Comparison of ENCODE assay signal across 9 cellular contexts in the genomic region with DNA sequence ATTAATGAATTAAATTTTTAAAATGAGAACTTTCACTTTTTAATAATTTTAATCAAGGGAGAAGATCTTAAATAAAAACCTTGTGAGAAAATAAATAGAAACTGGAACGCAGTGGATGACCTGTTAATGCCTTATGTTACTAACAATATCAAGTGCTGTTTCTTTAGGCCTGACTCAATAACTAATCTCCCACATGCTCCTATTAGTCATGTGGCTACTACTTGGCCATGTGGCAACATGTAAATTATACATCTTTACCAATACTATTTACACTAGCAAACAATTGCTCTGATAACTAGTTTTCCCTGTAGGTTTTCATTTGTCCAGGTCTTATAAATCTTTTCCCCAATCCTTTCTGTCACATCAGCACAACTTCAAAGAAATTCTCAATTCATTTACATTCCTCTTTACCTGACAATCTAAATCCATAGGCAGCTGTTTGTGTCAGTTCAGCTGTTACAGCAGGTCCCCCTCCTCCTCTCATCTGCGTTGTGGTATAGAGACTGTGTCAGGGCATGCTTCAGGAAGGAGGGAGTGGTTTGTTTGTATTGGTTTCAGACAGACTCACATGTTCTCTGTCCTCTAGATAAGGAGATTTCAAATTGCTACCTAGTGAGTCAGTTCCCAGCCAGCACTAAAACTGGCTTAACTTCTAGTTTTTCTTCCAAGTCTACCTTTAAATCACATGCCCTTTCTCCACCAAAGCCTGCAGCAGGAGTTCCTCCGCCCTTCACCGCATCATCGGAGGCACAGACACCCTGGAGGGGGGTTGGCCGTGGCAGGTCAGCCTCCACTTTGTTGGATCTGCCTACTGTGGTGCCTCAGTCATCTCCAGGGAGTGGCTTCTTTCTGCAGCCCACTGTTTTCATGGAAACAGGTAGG. TPM values are rescaled to one million over a fixed set of nuclear protein-coding genes. Genes with fewer than 3 reads are reported as not detected.
DNase-seq lines count a peak whose midpoint lies in the region; ATAC-seq and TF ChIP-seq lines count a peak whose summit lies in the region.
"Had no signal": no experiment of that assay in that cellular context is flagged by ENCODE, and none has a peak within 500 bp of the region (broad histone marks: within the 10 kb centered on the region; RNA-seq: fewer than 3 reads in every experiment).

No MANE protein-coding gene starts in this region.

- peak in 6 of 8 donors; percentile 50 to 75 (median 61) for ATAC-seq in heart right ventricle
- peak; percentile 78 for ATAC-seq in HG03064 (IDR thresholded peaks at IDR 0.05; ENCODE audit: low read depth, unreplicated experiment)
- no peak for ATAC-seq in GM18873 (IDR thresholded peaks at IDR 0.05; ENCODE audit: low FRiP score, unreplicated experiment)

- 42 to 60% methylated on average over 6 of the region's 6 CpGs for WGBS in heart right ventricle, 2 donors
- WGBS in mesendoderm (ENCODE audit: extremely low coverage, insufficient coverage, low lambda C conversion rate): no CpG with 5 or more reads among the region's 6 CpGs

- H3K4ac ChIP-seq in mesendoderm (ENCODE audit: low read depth, low read length): no peak overlapping the region

- no peak overlapping the region for H3K56ac ChIP-seq in mesendoderm (ENCODE audit: low read length)

- no peak for TF ChIP-seq CTCF in heart right ventricle (IDR thresholded peaks at IDR 0.05)
- no peak for TF ChIP-seq CTCF in right atrium auricular region (IDR thresholded peaks at IDR 0.05)
- no peak for TF ChIP-seq CTCF in A673 (conservative IDR thresholded peaks at IDR 0.05; ENCODE audit: low read depth, low read length)

- POLR2A ChIA-PET in A673 (lab: Charles Lee; ENCODE audit: low non-redundant PET): no interaction called here

- no peak overlapping the region for H2BK5ac ChIP-seq in mesendoderm (ENCODE audit: low read length)

- no peak overlapping the region for H3K18ac ChIP-seq in mesendoderm (ENCODE audit: low read length)

- H3K4me3 ChIP-seq in heart right ventricle (no peak overlapping the region), right atrium auricular region (no peak overlapping the region), mesendoderm (ENCODE audit: low read length) (no peak overlapping the region), A673 (ENCODE audit: low read depth, low read length, poor library complexity, severe bottlenecking) (no peak overlapping the region)

- CTCF ChIA-PET in A673 (lab: Charles Lee): no interaction called here

- BruUV-seq in A673 (replicated peaks; lab: Mats Ljungman, UMichigan): no TSS peak

- H3K36me3 ChIP-seq in heart right ventricle: no peaks in the 10 kb centered on the region
- H3K36me3 ChIP-seq in right atrium auricular region: no peaks in the 10 kb centered on the region
- no peaks in the 10 kb centered on the region for H3K36me3 ChIP-seq in mesendoderm (ENCODE audit: control insufficient read depth, insufficient read depth, low read length)
- no peaks in the 10 kb centered on the region for H3K36me3 ChIP-seq in A673 (ENCODE audit: insufficient read depth, low read length, poor library complexity, severe bottlenecking)

- H3K4me1 ChIP-seq in heart right ventricle (peaks cover 0 to 10% (median 0%) of the 10 kb centered on the region in 9 donors), right atrium auricular region (no peaks in the 10 kb centered on the region), mesendoderm (ENCODE audit: control insufficient read depth, low read depth, low read length) (no peaks in the 10 kb centered on the region), A673 (ENCODE audit: insufficient read depth, low read length, poor library complexity, severe bottlenecking) (no peaks in the 10 kb centered on the region)

- H2BK120ac ChIP-seq in mesendoderm (ENCODE audit: low read depth, low read length): no peak overlapping the region

- H3K9ac ChIP-seq in mesendoderm (ENCODE audit: low read length): no peak overlapping the region

- no peak overlapping the region for H3K23ac ChIP-seq in mesendoderm (ENCODE audit: low read length)

- H3K27ac ChIP-seq in heart right ventricle: no peak overlapping the region
- H3K27ac ChIP-seq in right atrium auricular region: no peak overlapping the region
- H3K27ac ChIP-seq in mesendoderm (ENCODE audit: low read depth, low read length): peak overlapping the region; percentile 16
- H3K27ac ChIP-seq in A673 (ENCODE audit: low read depth, low read length, poor library complexity, severe bottlenecking): no peak overlapping the region

- no peak overlapping the region for H2AK5ac ChIP-seq in mesendoderm (ENCODE audit: low read length)

- H3K27me3 ChIP-seq in heart right ventricle (peaks cover 0 to 7% (median 0%) of the 10 kb centered on the region in 7 donors), right atrium auricular region (no peaks in the 10 kb centered on the region), mesendoderm (ENCODE audit: insufficient read depth, low read length, poor library complexity) (no peaks in the 10 kb centered on the region), A673 (replicated peaks; ENCODE audit: insufficient read depth, low read depth, low read length, poor library complexity) (no peaks in the 10 kb centered on the region)

- no peak overlapping the region for H3K4me2 ChIP-seq in mesendoderm (ENCODE audit: low read length)

- no peak overlapping the region for H4K5ac ChIP-seq in mesendoderm (ENCODE audit: low read length)

- H3K79me2 ChIP-seq in mesendoderm (ENCODE audit: control insufficient read depth, insufficient read depth, low read length): no peaks in the 10 kb centered on the region

- DNase-seq in heart right ventricle (no peak), right atrium auricular region (ENCODE audit: low spot score) (no peak), NCI-H69 (lab: John Stamatoyannopoulos, UW) (peak; percentile 73), amniotic stem cell (lab: John Stamatoyannopoulos, UW) (peak; percentile 74), mesendoderm (peak; percentile 90), A673 (ENCODE audit: low spot score) (no peak)

- H3K79me1 ChIP-seq in mesendoderm (ENCODE audit: low read length): no peaks in the 10 kb centered on the region

- H2BK15ac ChIP-seq in mesendoderm (replicated peaks; ENCODE audit: low read depth): no peak overlapping the region

- intact Hi-C loops in heart right ventricle (cut with DNase I): no loop called here
- intact Hi-C loops in A673 (cut with micrococcal nuclease; ENCODE audit: unreplicated experiment): no loop called here

- no peaks in the 10 kb centered on the region for H3K9me3 ChIP-seq in heart right ventricle
- no peaks in the 10 kb centered on the region for H3K9me3 ChIP-seq in right atrium auricular region
- no peaks in the 10 kb centered on the region for H3K9me3 ChIP-seq in A673 (ENCODE audit: low read depth, low read length, poor library complexity, severe bottlenecking)

- no peak overlapping the region for H4K8ac ChIP-seq in mesendoderm (ENCODE audit: low read depth, low read length)

RNA-seq across cellular contexts. Expression of a gene that starts 11.3 kb away (rescaled TPM):
- total RNA-seq in heart right ventricle: 1 to 10 TPM; 3.5 to 9.8 (median 5.0) TPM
- 1 to 10 TPM; 3.1 to 6.0 TPM for polyA plus RNA-seq in heart right ventricle
- total RNA-seq in right atrium auricular region: 1 to 10 TPM; 1.5 to 1.8 TPM
- polyA plus RNA-seq in mesendoderm (2013, experiment 1 of 2): 6.2 TPM
- 6.9 TPM for polyA plus RNA-seq in mesendoderm (2013, experiment 2 of 2)
- 0.73 and 1.0 TPM in 2 replicates for total RNA-seq in A673 (2021)

RNA-seq across cellular contexts. Expression of a gene that starts 40.3 kb away (rescaled TPM):
- total RNA-seq in heart right ventricle (not detected), right atrium auricular region (not detected), A673 (2021) (not detected in 2 replicates)
- not detected for polyA plus RNA-seq in heart right ventricle
- 0.01 TPM for polyA plus RNA-seq in mesendoderm (2013, experiment 1 of 2)
- not detected for polyA plus RNA-seq in mesendoderm (2013, experiment 2 of 2)
- total RNA-seq: urinary bladder had no signal
- polyA plus RNA-seq: urinary bladder had no signal

RNA-seq across cellular contexts. Expression of a gene that starts 58.2 kb away (rescaled TPM):
- total RNA-seq in heart right ventricle (under 1 TPM in 4 of 10 donors, not detected in 6; 0.28 to 0.62 (median 0.36) TPM), right atrium auricular region (under 1 TPM in 1 of 2 donors, not detected in 1; 0.12 TPM), A673 (2021) (not detected in 2 replicates)
- polyA plus RNA-seq in heart right ventricle: under 1 TPM in 1 of 2 donors, not detected in 1; 0.04 TPM
- polyA plus RNA-seq in mesendoderm (2013, experiment 1 of 2): not detected
- polyA plus RNA-seq in mesendoderm (2013, experiment 2 of 2): not detected

Comparison
In these comparisons a context has a peak if more than half of its experiments do, and no peak if none do; other contexts are left out.
1. DNase-seq: peak in NCI-H69 (single experiment), amniotic stem cell (single experiment) and mesendoderm (single experiment); none in heart right ventricle (0 of 2), right atrium auricular region (single experiment) and A673 (single experiment).